In the genomic region with DNA sequence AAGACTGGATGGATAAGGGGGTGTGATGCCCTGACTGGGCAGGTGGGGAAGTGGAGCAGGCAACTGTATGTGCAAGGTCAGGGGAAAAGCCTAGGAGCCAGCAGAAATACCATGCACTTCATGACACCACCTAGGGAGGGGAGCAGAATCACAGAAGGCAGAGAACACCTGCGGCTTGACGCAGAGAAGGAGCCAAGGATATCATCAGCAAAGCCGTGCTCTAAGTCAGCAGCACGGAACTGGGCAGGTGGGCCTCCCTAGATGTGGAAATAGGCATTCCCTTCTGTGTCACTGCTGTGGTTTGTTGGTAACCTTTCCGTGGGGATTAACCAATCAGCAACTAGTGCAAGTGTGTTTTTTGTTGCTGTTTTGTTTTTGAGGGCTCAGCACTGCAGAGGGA, we compare ENCODE assay signal across 1 cellular context.
TF ChIP-seq lines count a peak whose summit lies in the region.

No MANE protein-coding gene starts in this region.

TF ChIP-seq in HepG2, 621 proteins besides CTCF, POLR2A, EP300 and RAD21 (continued from another document and continues in another):
- TF ChIP-seq CENPT (CRISPR knock-in tag; IDR thresholded peaks at IDR 0.05; ENCODE audit: low read depth) = no peak
- TF ChIP-seq ZFX (CRISPR knock-in tag; IDR thresholded peaks at IDR 0.05; ENCODE audit: low read depth) = no peak
- TF ChIP-seq ZNF276 (CRISPR knock-in tag; IDR thresholded peaks at IDR 0.05; ENCODE audit: low read depth) = no peak
- TF ChIP-seq NFYC (CRISPR knock-in tag; IDR thresholded peaks at IDR 0.05) = peak; percentile 47
- TF ChIP-seq SMC3 (IDR thresholded peaks at IDR 0.05; ENCODE audit: low read length) = 0 out of 2 replicates have a peak, but pooled peaks have one; percentile 10
- no peak for TF ChIP-seq MTF1 (CRISPR knock-in tag; IDR thresholded peaks at IDR 0.05)
- no peak for TF ChIP-seq JDP2 (CRISPR knock-in tag; IDR thresholded peaks at IDR 0.05; ENCODE audit: borderline replicate concordance)
- TF ChIP-seq HHEX (CRISPR knock-in tag; IDR thresholded peaks at IDR 0.05) = 0 out of 2 replicates have a peak, but pooled peaks have one; percentile 9
- no peak for TF ChIP-seq MXI1 (IDR thresholded peaks at IDR 0.05; ENCODE audit: borderline replicate concordance, low read depth, low read length)
- TF ChIP-seq SNAPC4 (CRISPR knock-in tag; IDR thresholded peaks at IDR 0.05) = no peak
- no peak for TF ChIP-seq ZFP36L1 (CRISPR knock-in tag; IDR thresholded peaks at IDR 0.05)
- no peak for TF ChIP-seq ZNF766 (CRISPR knock-in tag; IDR thresholded peaks at IDR 0.05; ENCODE audit: borderline replicate concordance)
- no peak for TF ChIP-seq ATRX (CRISPR knock-in tag; IDR thresholded peaks at IDR 0.05; ENCODE audit: borderline replicate concordance)
- TF ChIP-seq ZNF589 (CRISPR knock-in tag; conservative IDR thresholded peaks at IDR 0.05) = no peak
- TF ChIP-seq, protein P1, sequence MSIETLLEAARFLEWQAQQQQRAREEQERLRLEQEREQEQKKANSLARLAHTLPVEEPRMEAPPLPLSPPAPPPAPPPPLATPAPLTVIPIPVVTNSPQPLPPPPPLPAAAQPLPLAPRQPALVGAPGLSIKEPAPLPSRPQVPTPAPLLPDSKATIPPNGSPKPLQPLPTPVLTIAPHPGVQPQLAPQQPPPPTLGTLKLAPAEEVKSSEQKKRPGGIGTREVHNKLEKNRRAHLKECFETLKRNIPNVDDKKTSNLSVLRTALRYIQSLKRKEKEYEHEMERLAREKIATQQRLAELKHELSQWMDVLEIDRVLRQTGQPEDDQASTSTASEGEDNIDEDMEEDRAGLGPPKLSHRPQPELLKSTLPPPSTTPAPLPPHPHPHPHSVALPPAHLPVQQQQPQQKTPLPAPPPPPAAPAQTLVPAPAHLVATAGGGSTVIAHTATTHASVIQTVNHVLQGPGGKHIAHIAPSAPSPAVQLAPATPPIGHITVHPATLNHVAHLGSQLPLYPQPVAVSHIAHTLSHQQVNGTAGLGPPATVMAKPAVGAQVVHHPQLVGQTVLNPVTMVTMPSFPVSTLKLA (IDR thresholded peaks at IDR 0.05) = no peak
- no peak for TF ChIP-seq ZNF24 (IDR thresholded peaks at IDR 0.05)
- TF ChIP-seq, protein P2, sequence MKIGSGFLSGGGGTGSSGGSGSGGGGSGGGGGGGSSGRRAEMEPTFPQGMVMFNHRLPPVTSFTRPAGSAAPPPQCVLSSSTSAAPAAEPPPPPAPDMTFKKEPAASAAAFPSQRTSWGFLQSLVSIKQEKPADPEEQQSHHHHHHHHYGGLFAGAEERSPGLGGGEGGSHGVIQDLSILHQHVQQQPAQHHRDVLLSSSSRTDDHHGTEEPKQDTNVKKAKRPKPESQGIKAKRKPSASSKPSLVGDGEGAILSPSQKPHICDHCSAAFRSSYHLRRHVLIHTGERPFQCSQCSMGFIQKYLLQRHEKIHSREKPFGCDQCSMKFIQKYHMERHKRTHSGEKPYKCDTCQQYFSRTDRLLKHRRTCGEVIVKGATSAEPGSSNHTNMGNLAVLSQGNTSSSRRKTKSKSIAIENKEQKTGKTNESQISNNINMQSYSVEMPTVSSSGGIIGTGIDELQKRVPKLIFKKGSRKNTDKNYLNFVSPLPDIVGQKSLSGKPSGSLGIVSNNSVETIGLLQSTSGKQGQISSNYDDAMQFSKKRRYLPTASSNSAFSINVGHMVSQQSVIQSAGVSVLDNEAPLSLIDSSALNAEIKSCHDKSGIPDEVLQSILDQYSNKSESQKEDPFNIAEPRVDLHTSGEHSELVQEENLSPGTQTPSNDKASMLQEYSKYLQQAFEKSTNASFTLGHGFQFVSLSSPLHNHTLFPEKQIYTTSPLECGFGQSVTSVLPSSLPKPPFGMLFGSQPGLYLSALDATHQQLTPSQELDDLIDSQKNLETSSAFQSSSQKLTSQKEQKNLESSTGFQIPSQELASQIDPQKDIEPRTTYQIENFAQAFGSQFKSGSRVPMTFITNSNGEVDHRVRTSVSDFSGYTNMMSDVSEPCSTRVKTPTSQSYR (CRISPR knock-in tag; IDR thresholded peaks at IDR 0.05; ENCODE audit: borderline replicate concordance) = no peak
- TF ChIP-seq ZSCAN29 (CRISPR knock-in tag; conservative IDR thresholded peaks at IDR 0.05) = no peak
- TF ChIP-seq SOX5 (CRISPR knock-in tag; IDR thresholded peaks at IDR 0.05; ENCODE audit: borderline replicate concordance) = no peak
- TF ChIP-seq POLR2G (IDR thresholded peaks at IDR 0.05; ENCODE audit: low read depth, low read length) = no peak
- TF ChIP-seq, protein P3, sequence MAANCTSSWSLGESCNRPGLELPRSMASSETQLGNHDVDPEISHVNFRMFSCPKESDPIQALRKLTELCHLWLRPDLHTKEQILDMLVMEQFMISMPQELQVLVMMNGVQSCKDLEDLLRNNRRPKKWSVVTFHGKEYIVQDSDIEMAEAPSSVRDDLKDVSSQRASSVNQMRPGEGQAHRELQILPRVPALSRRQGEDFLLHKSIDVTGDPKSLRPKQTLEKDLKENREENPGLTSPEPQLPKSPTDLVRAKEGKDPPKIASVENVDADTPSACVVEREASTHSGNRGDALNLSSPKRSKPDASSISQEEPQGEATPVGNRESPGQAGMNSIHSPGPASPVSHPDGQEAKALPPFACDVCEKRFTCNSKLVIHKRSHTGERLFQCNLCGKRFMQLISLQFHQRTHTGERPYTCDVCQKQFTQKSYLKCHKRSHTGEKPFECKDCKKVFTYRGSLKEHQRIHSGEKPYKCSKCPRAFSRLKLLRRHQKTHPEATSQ (CRISPR knock-in tag; IDR thresholded peaks at IDR 0.05; ENCODE audit: borderline replicate concordance) = no peak
- TF ChIP-seq RERE (CRISPR knock-in tag; IDR thresholded peaks at IDR 0.05; ENCODE audit: low read depth) = no peak
- TF ChIP-seq ZNF850 (CRISPR knock-in tag; conservative IDR thresholded peaks at IDR 0.05) = no peak
- TF ChIP-seq ZNF556 (CRISPR knock-in tag; IDR thresholded peaks at IDR 0.05; ENCODE audit: borderline replicate concordance) = no peak
- no peak for TF ChIP-seq ZFP82 (CRISPR knock-in tag; IDR thresholded peaks at IDR 0.05; ENCODE audit: borderline replicate concordance)
- TF ChIP-seq, protein P4, sequence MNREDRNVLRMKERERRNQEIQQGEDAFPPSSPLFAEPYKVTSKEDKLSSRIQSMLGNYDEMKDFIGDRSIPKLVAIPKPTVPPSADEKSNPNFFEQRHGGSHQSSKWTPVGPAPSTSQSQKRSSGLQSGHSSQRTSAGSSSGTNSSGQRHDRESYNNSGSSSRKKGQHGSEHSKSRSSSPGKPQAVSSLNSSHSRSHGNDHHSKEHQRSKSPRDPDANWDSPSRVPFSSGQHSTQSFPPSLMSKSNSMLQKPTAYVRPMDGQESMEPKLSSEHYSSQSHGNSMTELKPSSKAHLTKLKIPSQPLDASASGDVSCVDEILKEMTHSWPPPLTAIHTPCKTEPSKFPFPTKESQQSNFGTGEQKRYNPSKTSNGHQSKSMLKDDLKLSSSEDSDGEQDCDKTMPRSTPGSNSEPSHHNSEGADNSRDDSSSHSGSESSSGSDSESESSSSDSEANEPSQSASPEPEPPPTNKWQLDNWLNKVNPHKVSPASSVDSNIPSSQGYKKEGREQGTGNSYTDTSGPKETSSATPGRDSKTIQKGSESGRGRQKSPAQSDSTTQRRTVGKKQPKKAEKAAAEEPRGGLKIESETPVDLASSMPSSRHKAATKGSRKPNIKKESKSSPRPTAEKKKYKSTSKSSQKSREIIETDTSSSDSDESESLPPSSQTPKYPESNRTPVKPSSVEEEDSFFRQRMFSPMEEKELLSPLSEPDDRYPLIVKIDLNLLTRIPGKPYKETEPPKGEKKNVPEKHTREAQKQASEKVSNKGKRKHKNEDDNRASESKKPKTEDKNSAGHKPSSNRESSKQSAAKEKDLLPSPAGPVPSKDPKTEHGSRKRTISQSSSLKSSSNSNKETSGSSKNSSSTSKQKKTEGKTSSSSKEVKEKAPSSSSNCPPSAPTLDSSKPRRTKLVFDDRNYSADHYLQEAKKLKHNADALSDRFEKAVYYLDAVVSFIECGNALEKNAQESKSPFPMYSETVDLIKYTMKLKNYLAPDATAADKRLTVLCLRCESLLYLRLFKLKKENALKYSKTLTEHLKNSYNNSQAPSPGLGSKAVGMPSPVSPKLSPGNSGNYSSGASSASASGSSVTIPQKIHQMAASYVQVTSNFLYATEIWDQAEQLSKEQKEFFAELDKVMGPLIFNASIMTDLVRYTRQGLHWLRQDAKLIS (CRISPR knock-in tag; IDR thresholded peaks at IDR 0.05) = no peak
- no peak for TF ChIP-seq ZBTB42 (CRISPR knock-in tag; IDR thresholded peaks at IDR 0.05)
- no peak for TF ChIP-seq ZEB1 (IDR thresholded peaks at IDR 0.05; ENCODE audit: insufficient replicate concordance, low read depth)
